In the genomic region with DNA sequence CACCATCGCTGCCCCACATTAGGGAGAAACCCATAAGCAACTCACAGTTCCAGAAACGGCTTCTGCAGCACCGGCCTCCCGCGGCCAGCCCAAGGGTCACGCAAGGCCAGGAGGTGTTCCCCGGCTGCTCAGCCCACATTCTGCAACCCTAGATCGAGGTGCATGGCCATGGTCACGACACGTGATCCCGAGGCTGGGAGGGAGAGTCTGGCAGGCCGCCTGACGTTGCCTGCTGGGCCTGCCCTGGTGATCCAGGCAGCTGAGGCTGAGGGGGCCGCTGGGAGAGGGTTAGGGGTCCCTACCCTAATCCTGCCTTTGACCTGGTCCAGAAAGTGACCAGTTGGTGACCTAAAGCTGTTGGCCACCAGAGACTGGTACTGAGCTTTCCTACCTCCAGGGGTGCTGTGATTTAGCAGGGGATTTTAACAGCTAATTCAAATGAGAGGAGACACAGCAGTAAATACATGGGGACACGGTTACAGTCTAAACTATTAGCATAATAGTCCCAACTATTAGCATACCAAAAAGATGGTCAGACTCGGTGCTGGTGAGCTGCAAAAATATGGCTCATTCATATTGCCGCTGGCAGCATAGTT, we compare ENCODE assay signal across 2 cellular contexts.
TF ChIP-seq lines count a peak whose summit lies in the region.

No MANE protein-coding gene starts in this region.

TF ChIP-seq in WTC11, 78 proteins besides CTCF, POLR2A, EP300 and RAD21 (continued from another document):
- TF ChIP-seq, protein P1, sequence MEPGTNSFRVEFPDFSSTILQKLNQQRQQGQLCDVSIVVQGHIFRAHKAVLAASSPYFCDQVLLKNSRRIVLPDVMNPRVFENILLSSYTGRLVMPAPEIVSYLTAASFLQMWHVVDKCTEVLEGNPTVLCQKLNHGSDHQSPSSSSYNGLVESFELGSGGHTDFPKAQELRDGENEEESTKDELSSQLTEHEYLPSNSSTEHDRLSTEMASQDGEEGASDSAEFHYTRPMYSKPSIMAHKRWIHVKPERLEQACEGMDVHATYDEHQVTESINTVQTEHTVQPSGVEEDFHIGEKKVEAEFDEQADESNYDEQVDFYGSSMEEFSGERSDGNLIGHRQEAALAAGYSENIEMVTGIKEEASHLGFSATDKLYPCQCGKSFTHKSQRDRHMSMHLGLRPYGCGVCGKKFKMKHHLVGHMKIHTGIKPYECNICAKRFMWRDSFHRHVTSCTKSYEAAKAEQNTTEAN (CRISPR knock-in tag; IDR thresholded peaks at IDR 0.05), result no peak
- no peak for TF ChIP-seq JAZF1 (CRISPR knock-in tag; IDR thresholded peaks at IDR 0.05)
- TF ChIP-seq GABPB1 (CRISPR knock-in tag; IDR thresholded peaks at IDR 0.05), result peak; percentile 51; the same call in 1 of the 2 replicates
- no peak for TF ChIP-seq OVOL2 (CRISPR knock-in tag; IDR thresholded peaks at IDR 0.05; ENCODE audit: borderline replicate concordance)
- TF ChIP-seq, protein P2, sequence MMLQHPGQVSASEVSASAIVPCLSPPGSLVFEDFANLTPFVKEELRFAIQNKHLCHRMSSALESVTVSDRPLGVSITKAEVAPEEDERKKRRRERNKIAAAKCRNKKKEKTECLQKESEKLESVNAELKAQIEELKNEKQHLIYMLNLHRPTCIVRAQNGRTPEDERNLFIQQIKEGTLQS (CRISPR knock-in tag; conservative IDR thresholded peaks at IDR 0.05), result no peak

TF ChIP-seq in HEK293T, 16 proteins besides CTCF, POLR2A, EP300 and RAD21 (continued from another document):
- no peak for TF ChIP-seq L3MBTL2 (conservative IDR thresholded peaks at IDR 0.05)
- TF ChIP-seq FOXK2 (IDR thresholded peaks at IDR 0.05), result no peak
